ENCODE assay signal across 16 cellular contexts in the genomic region with DNA sequence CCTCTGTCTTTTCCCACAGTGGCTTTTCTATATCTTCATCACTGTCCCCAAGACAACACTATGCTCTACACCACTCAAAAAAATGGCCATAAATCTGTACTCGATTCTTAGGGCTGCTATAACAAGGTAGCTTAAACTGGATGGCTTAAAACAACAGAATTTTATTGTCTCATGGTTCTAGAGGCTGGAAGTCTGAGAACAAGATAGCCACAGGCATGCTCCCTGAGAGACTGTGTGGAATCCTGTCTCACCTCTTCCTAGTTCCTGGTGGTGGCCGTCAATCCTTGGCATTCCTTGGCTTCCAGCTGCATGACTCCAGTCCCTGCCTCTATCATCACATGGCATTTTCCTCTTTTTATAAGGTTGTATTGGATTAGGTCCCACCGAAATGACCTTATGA.
A peak's percentile ranks its signal among the peaks of the same experiment; 100 is the strongest.
DNase-seq lines count a peak whose midpoint lies in the region; ATAC-seq and TF ChIP-seq lines count a peak whose summit lies in the region.
"Had no signal": no experiment of that assay in that cellular context is flagged by ENCODE, and none has a peak within 500 bp of the region (broad histone marks: within the 10 kb centered on the region; RNA-seq: fewer than 3 reads in every experiment).

No MANE protein-coding gene starts in this region.

- TF ChIP-seq POLR2A in right lobe of liver (IDR thresholded peaks at IDR 0.05): no peak

- no peak for TF ChIP-seq CTCF in AG09309 (IDR thresholded peaks at IDR 0.05; ENCODE audit: control insufficient read depth, insufficient read depth, low read depth, low read length, missing control alignments)
- no peak for TF ChIP-seq CTCF in astrocyte of the spinal cord (IDR thresholded peaks at IDR 0.05; ENCODE audit: low read depth, low read length)
- no peak for TF ChIP-seq CTCF in right lobe of liver (IDR thresholded peaks at IDR 0.05)

- H3K36me3 ChIP-seq in H7 (replicated peaks; ENCODE audit: control insufficient read depth, insufficient read depth, low read length): no peaks in the 10 kb centered on the region
- no peaks in the 10 kb centered on the region for H3K36me3 ChIP-seq in right lobe of liver
- H3K36me3 ChIP-seq: prostate gland, uterus had no signal

- peak; percentile 52 for DNase-seq in AG09309 (ENCODE audit: low read depth)
- peak; percentile 68 for DNase-seq in HK-2 (ENCODE audit: unreplicated experiment)
- peak; percentile 68 for DNase-seq in astrocyte of the spinal cord (ENCODE audit: low read depth, low spot score)
- DNase-seq in myocyte (ENCODE audit: low read depth): peak; percentile 80
- DNase-seq in H7: no peak
- no peak for DNase-seq in stimulated activated CD4-positive, alpha-beta T cell treated with anti-CD3 and anti-CD28 coated beads, Interleukin-4, amount 100 ng/mL, for 1 hour
- DNase-seq in NCI-H1105 treated with DMSO at 0.1 percent for 48 hours (lab: John Stamatoyannopoulos, UW): no peak
- no peak for DNase-seq in right lobe of liver
- DNase-seq: activated CD4-positive, CD25-positive, alpha-beta regulatory T cell treated with anti-CD3 and anti-CD28 coated beads, Interleukin-2, amount 50 U/mL, for 72 hours; C1 segment of cervical spinal cord; GDM1; NCI-H1105; NCI-H446; T-helper 1 cell; uterus had no signal

- intact Hi-C loops in right lobe of liver (cut with DNase I): loop anchor here in 1 of 2 donors (10.0 kb wide), 1 partner anchor 197 kb away; no protein-coding TSS in a partner anchor

- H3K27ac ChIP-seq in right lobe of liver: no peak overlapping the region
- H3K27ac ChIP-seq: prostate gland had no signal

- H3K27me3 ChIP-seq in H7 (ENCODE audit: control insufficient read depth, insufficient read depth, low read length): no peaks in the 10 kb centered on the region
- H3K27me3 ChIP-seq in right lobe of liver: no peaks in the 10 kb centered on the region
- H3K27me3 ChIP-seq: uterus had no signal

- ATAC-seq in right lobe of liver: no peak

- in situ Hi-C loops in astrocyte of the spinal cord (cut with HindIII; ENCODE audit: low sequenced_read_pairs): no loop called here

- H3K4me1 ChIP-seq in right lobe of liver: peaks cover 0 to 7% (median 2%) of the 10 kb centered on the region in 4 donors
- H3K4me1 ChIP-seq: prostate gland, uterus had no signal

- WGBS in right lobe of liver (ENCODE audit: insufficient coverage, low coverage, low lambda C conversion rate, missing lambda C conversion rate): 78% methylated on average over 2 of the region's 3 CpGs

- H3K9me3 ChIP-seq in right lobe of liver: no peaks in the 10 kb centered on the region
- H3K9me3 ChIP-seq: prostate gland, uterus had no signal

- H3K4me3 ChIP-seq in AG09309 (ENCODE audit: control insufficient read depth, low read depth, low read length): no peak overlapping the region
- no peak overlapping the region for H3K4me3 ChIP-seq in astrocyte of the spinal cord (ENCODE audit: low read depth, low read length)
- no peak overlapping the region for H3K4me3 ChIP-seq in H7 (ENCODE audit: insufficient read depth, low read depth, low read length)
- no peak overlapping the region for H3K4me3 ChIP-seq in right lobe of liver
- H3K4me3 ChIP-seq: prostate gland, uterus had no signal

Comparison
In these comparisons a context has a peak if more than half of its experiments do, and no peak if none do; other contexts are left out.
1. DNase-seq: peak in AG09309 (single experiment), HK-2 (single experiment), astrocyte of the spinal cord (single experiment) and myocyte (single experiment); none in H7 (single experiment), stimulated activated CD4-positive, alpha-beta T cell treated with anti-CD3 and anti-CD28 coated beads, Interleukin-4, amount 100 ng/mL, for 1 hour (single experiment), NCI-H1105 treated with DMSO at 0.1 percent for 48 hours (single experiment) and right lobe of liver (0 of 3).